20 cellular contexts compared by ENCODE assay signal in the genomic region with DNA sequence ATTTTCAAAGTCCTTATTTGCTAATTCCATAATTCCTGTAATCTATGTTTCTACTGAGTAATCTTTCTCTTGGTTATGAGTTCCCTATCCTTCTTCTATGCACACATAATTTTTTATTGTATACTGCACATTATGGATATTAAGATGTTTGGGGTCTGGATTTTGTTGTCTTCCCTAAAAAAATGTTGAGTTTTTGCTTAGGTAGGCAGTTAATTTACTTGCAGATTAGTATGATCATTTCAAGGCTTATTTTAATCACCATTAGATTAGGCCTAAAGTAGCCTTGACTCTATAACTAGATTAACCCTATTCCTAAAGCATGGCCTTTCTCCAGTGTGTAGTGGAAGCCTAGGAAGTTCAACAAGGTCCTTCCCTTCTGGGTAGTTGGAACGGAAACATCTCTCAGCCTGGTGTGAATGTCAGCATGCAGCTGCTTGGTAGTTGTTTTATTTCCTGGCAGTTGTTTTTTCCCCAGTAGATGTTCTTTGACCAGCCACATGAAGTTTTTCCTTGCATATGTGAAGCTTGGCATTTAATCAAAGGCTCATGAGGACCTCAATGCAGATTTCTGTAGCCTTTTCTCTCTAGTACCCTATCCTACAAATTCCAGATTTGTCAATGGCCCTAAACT.
DNase-seq lines count a peak whose midpoint lies in the region; ATAC-seq, FAIRE-seq and TF ChIP-seq lines count a peak whose summit lies in the region.
"Had no signal": no experiment of that assay in that cellular context is flagged by ENCODE, and none has a peak within 500 bp of the region (broad histone marks: within the 10 kb centered on the region; RNA-seq: fewer than 3 reads in every experiment).

No MANE protein-coding gene starts in this region.

- H3K9me3 ChIP-seq in A549 (0 out of 3 replicates have a peak, but pooled peaks cover 3% of the 10 kb centered on the region), IMR-90 (ENCODE audit: control insufficient read depth, insufficient read depth, low read length) (no peaks in the 10 kb centered on the region)

- no peak overlapping the region for H2BK5ac ChIP-seq in IMR-90 (ENCODE audit: low read depth, low read length, poor library complexity, severe bottlenecking)

- H3K4ac ChIP-seq in IMR-90 (ENCODE audit: low read depth, low read length): no peak overlapping the region

- H2AK5ac ChIP-seq in IMR-90 (ENCODE audit: low read depth, low read length): no peak overlapping the region

- H3K27ac ChIP-seq in A549 (no peak overlapping the region), IMR-90 (ENCODE audit: insufficient read depth, low read length) (no peak overlapping the region)
- H3K27ac ChIP-seq: BLaER1, C4-2B had no signal

- TF ChIP-seq RAD21 in A549 (conservative IDR thresholded peaks at IDR 0.05 in 1 of 2, IDR thresholded peaks at IDR 0.05 in 1 of 2) (no peak), IMR-90 (IDR thresholded peaks at IDR 0.05; ENCODE audit: low read length) (no peak)

- CTCF ChIA-PET in A549 (lab: Yijun Ruan, JAX) (no interaction called here), IMR-90 (lab: Yijun Ruan, JAX) (interaction anchor here (1.3 kb wide), 1 partner anchor 19 kb away, joined by 3 read pairs; no protein-coding TSS in a partner anchor)

- no peak for DNase-seq in A549 (ENCODE audit: low read depth in 1 of 2, low spot score in 1 of 2)
- no peak for DNase-seq in IMR-90
- DNase-seq in dermis microvascular lymphatic vessel endothelial cell (ENCODE audit: low read depth in 2 of 2): peak; percentile 18 to 63
- peak; percentile 13 for DNase-seq in pulmonary artery endothelial cell (ENCODE audit: low read depth, low spot score)
- no peak for DNase-seq in urothelium cell line (ENCODE audit: low spot score)
- DNase-seq in activated T-helper 2 cell treated with anti-CD3 and anti-CD28 coated beads, Interferon-gamma antibody, Interleukin-2, Interleukin-4, amounts not matched to agents 10 μg/mL and 5 μg/mL and 100 μg/mL, durations not matched to agents 14 hours and 24 hours and 36 hours (ENCODE audit: low spot score): no peak
- DNase-seq: Caco-2; CD4-positive, CD25-positive, alpha-beta regulatory T cell; CD8-positive, alpha-beta T cell; DMS79; EL; GDM1; H9 had no signal

- no peaks in the 10 kb centered on the region for H3K79me1 ChIP-seq in IMR-90 (ENCODE audit: low read depth in 1 of 2, low read length in 2 of 2)

- WGBS in A549 (ENCODE audit: missing lambda C conversion rate): 36% methylated on average over 1 of the region's 1 CpG
- no CpG with 5 or more reads among the region's 1 CpG for WGBS in IMR-90 (ENCODE audit: extremely low coverage in 2 of 2, insufficient read length in 1 of 2), 2 experiments

- no peak overlapping the region for H2AK9ac ChIP-seq in IMR-90 (replicated peaks; ENCODE audit: low read depth, low read length, poor library complexity)

- H3K56ac ChIP-seq in IMR-90 (ENCODE audit: extremely low read depth, insufficient read depth, low read length): no peak overlapping the region

- ATAC-seq in A549 (no peak), IMR-90 (ENCODE audit: low read depth) (no peak)
- ATAC-seq: CD8-positive, alpha-beta T cell; GM12878; GM23338; HCT116 had no signal

- H3K36me3 Mint-ChIP-seq in activated T-helper 2 cell treated with anti-CD3 and anti-CD28 coated beads, Interferon-gamma antibody, Interleukin-2, Interleukin-4, amounts not matched to agents 10 μg/mL and 5 μg/mL and 100 μg/mL, durations not matched to agents 14 hours and 24 hours and 36 hours (ENCODE audit: low read depth): no peaks in the 10 kb centered on the region
- H3K36me3 Mint-ChIP-seq: CD4-positive, CD25-positive, alpha-beta regulatory T cell; CD8-positive, alpha-beta T cell had no signal

- no peak overlapping the region for H4K91ac ChIP-seq in IMR-90 (ENCODE audit: insufficient read depth, low read depth, low read length)

- no peaks in the 10 kb centered on the region; the same call in 1 of the 2 replicates for H3K9me1 ChIP-seq in IMR-90 (ENCODE audit: insufficient read depth, low read length)

- dilution Hi-C loops in IMR-90 (cut with HindIII; ENCODE audit: low sequenced_read_pairs, unreplicated experiment): no loop called here

- no peaks in the 10 kb centered on the region for H3K36me3 ChIP-seq in IMR-90 (ENCODE audit: control insufficient read depth, insufficient read depth, low read length)

- intact Hi-C loops in IMR-90 (cut with micrococcal nuclease): no loop called here
- intact Hi-C loops in activated T-helper 2 cell treated with anti-CD3 and anti-CD28 coated beads, Interferon-gamma antibody, Interleukin-2, Interleukin-4, amounts not matched to agents 10 μg/mL and 5 μg/mL and 100 μg/mL, durations not matched to agents 14 hours and 24 hours and 36 hours (cut with micrococcal nuclease): no loop called here

- POLR2A ChIA-PET in A549 (lab: Yijun Ruan, JAX): no interaction called here
- POLR2A ChIA-PET in IMR-90 (lab: Charles Lee; ENCODE audit: unreplicated experiment): no interaction called here

- no peaks in the 10 kb centered on the region for H3K27me3 ChIP-seq in IMR-90 (ENCODE audit: control insufficient read depth, insufficient read depth, low read length)
- H3K27me3 ChIP-seq: BLaER1 had no signal

- TF ChIP-seq EP300 in A549 (IDR thresholded peaks at IDR 0.05): no peak

- BruUV-seq in IMR-90 (replicated peaks; lab: Mats Ljungman, UMichigan): no TSS peak

- H3K4me3 Mint-ChIP-seq in activated T-helper 2 cell treated with anti-CD3 and anti-CD28 coated beads, Interferon-gamma antibody, Interleukin-2, Interleukin-4, amounts not matched to agents 10 μg/mL and 5 μg/mL and 100 μg/mL, durations not matched to agents 14 hours and 24 hours and 36 hours (ENCODE audit: low read depth): no peak overlapping the region
- H3K4me3 Mint-ChIP-seq: B cell; CD4-positive, CD25-positive, alpha-beta regulatory T cell; CD8-positive, alpha-beta T cell; GM23338; H9 had no signal

- H2BK15ac ChIP-seq in IMR-90 (ENCODE audit: low read depth, low read length): no peak overlapping the region

- H3K27me3 Mint-ChIP-seq in activated T-helper 2 cell treated with anti-CD3 and anti-CD28 coated beads, Interferon-gamma antibody, Interleukin-2, Interleukin-4, amounts not matched to agents 10 μg/mL and 5 μg/mL and 100 μg/mL, durations not matched to agents 14 hours and 24 hours and 36 hours (ENCODE audit: low read depth): peaks cover 4% of the 10 kb centered on the region
- H3K27me3 Mint-ChIP-seq: CD4-positive, CD25-positive, alpha-beta regulatory T cell had no signal

- H4K5ac ChIP-seq in IMR-90 (ENCODE audit: low read depth, low read length): no peak overlapping the region

- TF ChIP-seq CTCF in A549 (IDR thresholded peaks at IDR 0.05) (no peak), IMR-90 (conservative IDR thresholded peaks at IDR 0.05; ENCODE audit: low read depth, low read length) (no peak)

- no peaks in the 10 kb centered on the region for H3K4me1 ChIP-seq in A549
- no peaks in the 10 kb centered on the region for H3K4me1 ChIP-seq in IMR-90 (ENCODE audit: control insufficient read depth, insufficient read depth, low read length)
- H3K4me1 ChIP-seq: BLaER1, Caco-2 had no signal

- TF ChIP-seq POLR2A in A549 (IDR thresholded peaks at IDR 0.05; ENCODE audit: low read length) (no peak), IMR-90 (IDR thresholded peaks at IDR 0.05; ENCODE audit: low read depth, low read length) (no peak)

- no peak overlapping the region for H2AFZ ChIP-seq in IMR-90 (replicated peaks; ENCODE audit: low read length, poor library complexity)
- H2AFZ ChIP-seq: GM23338 had no signal

- no peak overlapping the region for H2BK20ac ChIP-seq in IMR-90 (ENCODE audit: low read depth, low read length)

- H3K4me3 ChIP-seq in A549: no peak overlapping the region
- H3K4me3 ChIP-seq in IMR-90 (ENCODE audit: insufficient read depth, low read depth, low read length): no peak overlapping the region
- H3K4me3 ChIP-seq: BLaER1, GM12878, GM23338 had no signal

- H4K8ac ChIP-seq in IMR-90 (ENCODE audit: low read depth in 2 of 2, low read length in 2 of 2): no peak overlapping the region

- no peaks in the 10 kb centered on the region for H3K4me1 Mint-ChIP-seq in activated T-helper 2 cell treated with anti-CD3 and anti-CD28 coated beads, Interferon-gamma antibody, Interleukin-2, Interleukin-4, amounts not matched to agents 10 μg/mL and 5 μg/mL and 100 μg/mL, durations not matched to agents 14 hours and 24 hours and 36 hours (ENCODE audit: low read depth)
- H3K4me1 Mint-ChIP-seq: B cell; CD4-positive, CD25-positive, alpha-beta regulatory T cell had no signal

- H3K4me2 ChIP-seq in A549: no peak overlapping the region
- H3K4me2 ChIP-seq in IMR-90 (ENCODE audit: low read depth, low read length): no peak overlapping the region
- H3K4me2 ChIP-seq: BLaER1, GM23338 had no signal

- in situ Hi-C loops in IMR-90 (cut with MboI; ENCODE audit: low sequenced_read_pairs): no loop called here

- no peaks in the 10 kb centered on the region for H4K20me1 ChIP-seq in IMR-90 (ENCODE audit: insufficient read depth, low read length)
- H4K20me1 ChIP-seq: BLaER1 had no signal

- no peak overlapping the region for H2BK120ac ChIP-seq in IMR-90 (ENCODE audit: low read depth, low read length)

- no peak overlapping the region for H3K27ac Mint-ChIP-seq in activated T-helper 2 cell treated with anti-CD3 and anti-CD28 coated beads, Interferon-gamma antibody, Interleukin-2, Interleukin-4, amounts not matched to agents 10 μg/mL and 5 μg/mL and 100 μg/mL, durations not matched to agents 14 hours and 24 hours and 36 hours
- H3K27ac Mint-ChIP-seq: B cell; CD4-positive, CD25-positive, alpha-beta regulatory T cell; CD8-positive, alpha-beta T cell; GM23338; H9 had no signal

- H3K18ac ChIP-seq in IMR-90 (ENCODE audit: low read depth, low read length): no peak overlapping the region

- H3K9me3 Mint-ChIP-seq in activated T-helper 2 cell treated with anti-CD3 and anti-CD28 coated beads, Interferon-gamma antibody, Interleukin-2, Interleukin-4, amounts not matched to agents 10 μg/mL and 5 μg/mL and 100 μg/mL, durations not matched to agents 14 hours and 24 hours and 36 hours: peaks cover 6% of the 10 kb centered on the region

- H3K23ac ChIP-seq in IMR-90 (ENCODE audit: low read depth, low read length): no peak overlapping the region

- FAIRE-seq in A549 (lab: Jason Lieb, UNC) (no peak), urothelium cell line (lab: Jason Lieb, UNC) (no peak)
- FAIRE-seq: GM12878, GM19239 had no signal

- no peak overlapping the region for H3K9ac ChIP-seq in IMR-90 (ENCODE audit: low read depth, low read length)
- H3K9ac ChIP-seq: BLaER1 had no signal

- H3K14ac ChIP-seq in IMR-90 (replicated peaks; ENCODE audit: low read depth, low read length): no peak overlapping the region

TF ChIP-seq in A549, 52 proteins besides CTCF, POLR2A, EP300 and RAD21:
- no peak for TF ChIP-seq NPAS2 (CRISPR knock-in tag; IDR thresholded peaks at IDR 0.05; ENCODE audit: borderline replicate concordance)
- TF ChIP-seq MAFK (IDR thresholded peaks at IDR 0.05; ENCODE audit: partially characterized antibody): peak; percentile 79

TF ChIP-seq in IMR-90, 13 proteins besides CTCF, POLR2A, EP300 and RAD21:
- no peak for TF ChIP-seq RFX5 (IDR thresholded peaks at IDR 0.05; ENCODE audit: low read depth, low read length)
- no peak for TF ChIP-seq RCOR1 (IDR thresholded peaks at IDR 0.05; ENCODE audit: insufficient replicate concordance, low read length)
- peak; percentile 91 for TF ChIP-seq MAFK (IDR thresholded peaks at IDR 0.05; ENCODE audit: low read depth, low read length)
- no peak for TF ChIP-seq FOS (IDR thresholded peaks at IDR 0.05; ENCODE audit: low read depth, low read length)

Comparison
In these comparisons a context has a peak if more than half of its experiments do, and no peak if none do; other contexts are left out.
1. DNase-seq: peak in dermis microvascular lymphatic vessel endothelial cell (2 of 2) and pulmonary artery endothelial cell (single experiment); none in A549 (0 of 2), IMR-90 (single experiment), urothelium cell line (single experiment) and activated T-helper 2 cell treated with anti-CD3 and anti-CD28 coated beads, Interferon-gamma antibody, Interleukin-2, Interleukin-4, amounts not matched to agents 10 μg/mL and 5 μg/mL and 100 μg/mL, durations not matched to agents 14 hours and 24 hours and 36 hours (single experiment).